Comparison of ENCODE assay signal across 10 cellular contexts in the genomic region with DNA sequence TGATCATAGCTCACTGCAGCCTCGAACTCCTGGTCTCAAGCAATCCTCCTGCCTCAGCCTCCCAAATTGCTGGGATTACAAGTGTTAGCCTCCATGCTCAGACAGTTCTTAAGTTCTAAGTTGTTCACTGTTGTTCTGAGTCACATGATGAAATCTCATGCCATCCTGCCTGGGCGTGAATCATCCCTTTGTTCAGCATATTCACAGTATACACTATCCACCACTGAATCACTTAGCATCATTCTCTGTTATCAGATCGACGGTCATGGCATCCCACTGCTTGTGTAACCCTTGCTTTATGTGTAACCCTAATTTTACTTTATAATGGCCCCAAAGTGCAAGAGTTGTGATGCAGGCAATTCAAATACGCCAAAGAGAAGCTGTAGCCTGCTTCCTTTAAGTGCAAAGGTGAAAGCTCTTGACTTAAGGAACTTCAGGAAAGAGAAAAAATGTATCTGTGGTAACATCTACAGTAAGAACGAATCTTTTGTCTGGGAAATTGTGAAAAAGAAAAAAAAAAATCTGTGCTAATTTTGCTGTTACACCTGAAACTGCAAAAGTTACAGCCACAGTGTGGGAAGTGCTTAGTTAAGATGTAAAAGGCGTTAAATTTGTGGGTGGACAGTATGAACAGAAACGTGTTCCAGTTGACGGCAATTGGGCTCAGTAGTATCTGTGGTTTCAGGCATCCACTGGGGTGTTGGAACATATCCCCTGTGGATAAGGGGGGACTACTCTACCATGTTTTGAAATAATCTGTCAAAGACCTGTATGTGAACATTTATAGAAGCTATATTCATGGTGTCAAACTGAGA.
DNase-seq lines count a peak whose midpoint lies in the region; ATAC-seq and TF ChIP-seq lines count a peak whose summit lies in the region.
"Had no signal": no experiment of that assay in that cellular context is flagged by ENCODE, and none has a peak within 500 bp of the region (broad histone marks: within the 10 kb centered on the region; RNA-seq: fewer than 3 reads in every experiment).

No MANE protein-coding gene starts in this region.

- no peak overlapping the region for H3K27ac Mint-ChIP-seq in GM23338

- H3K9me3 ChIP-seq in suprapubic skin = no peaks in the 10 kb centered on the region
- H3K9me3 ChIP-seq: left lung had no signal

- no peaks in the 10 kb centered on the region; the same call in 1 of the 3 replicates for H3K36me3 Mint-ChIP-seq in GM23338 (ENCODE audit: low read depth)

- peaks cover under 1% of the 10 kb centered on the region; the same call in 2 of the 3 replicates for H3K4me1 Mint-ChIP-seq in GM23338

- TF ChIP-seq EP300 in suprapubic skin (IDR thresholded peaks at IDR 0.05) = no peak

- H3F3A ChIP-seq in GM23338 (replicated peaks; ENCODE audit: low read depth) = no peaks in the 10 kb centered on the region

- H3K36me3 ChIP-seq in ACC112 (ENCODE audit: insufficient read depth, low read length) (peaks cover 4% of the 10 kb centered on the region; the same call in 1 of the 2 replicates), GM23338 (ENCODE audit: insufficient read depth) (no peaks in the 10 kb centered on the region), suprapubic skin (peaks cover 6% of the 10 kb centered on the region)

- H3K9me2 ChIP-seq in GM23338 (ENCODE audit: insufficient read depth) = no peaks in the 10 kb centered on the region

- no peaks in the 10 kb centered on the region for H3K27me3 Mint-ChIP-seq in GM23338 (ENCODE audit: insufficient read depth, low read depth, poor library complexity)

- no peak overlapping the region for H3K4me3 Mint-ChIP-seq in GM23338

- H3K4me1 ChIP-seq in ACC112 (ENCODE audit: control insufficient read depth, insufficient read depth, low read length, unreplicated experiment) (no peaks in the 10 kb centered on the region), GM23338 (ENCODE audit: insufficient read depth) (no peaks in the 10 kb centered on the region), suprapubic skin (no peaks in the 10 kb centered on the region)
- H3K4me1 ChIP-seq: left lung had no signal

- no peak overlapping the region for H3K4me3 ChIP-seq in ACC112 (ENCODE audit: low read depth, low read length)
- H3K4me3 ChIP-seq in GM23338 = no peak overlapping the region
- H3K4me3 ChIP-seq in fibroblast of villous mesenchyme (ENCODE audit: low read depth, low read length) = no peak overlapping the region
- H3K4me3 ChIP-seq in suprapubic skin = no peak overlapping the region
- H3K4me3 ChIP-seq: left lung had no signal

- H3K27ac ChIP-seq in ACC112 (ENCODE audit: low read depth, low read length) (peak overlapping the region; percentile 23), GM23338 (ENCODE audit: low read depth) (0 out of 2 replicates have a peak overlapping the region, but pooled peaks have one; percentile 9), suprapubic skin (no peak overlapping the region)
- H3K27ac ChIP-seq: left lung had no signal

- H4K20me1 ChIP-seq in GM23338 (replicated peaks; ENCODE audit: insufficient read depth) = no peaks in the 10 kb centered on the region

- H3K79me2 ChIP-seq in ACC112 (ENCODE audit: control insufficient read depth, insufficient read depth, low read length, unreplicated experiment) (no peaks in the 10 kb centered on the region), GM23338 (replicated peaks; ENCODE audit: insufficient read depth) (no peaks in the 10 kb centered on the region)

- no peaks in the 10 kb centered on the region for H3K9me3 Mint-ChIP-seq in GM23338

- TF ChIP-seq POLR2A in suprapubic skin (IDR thresholded peaks at IDR 0.05) = no peak

- H2AFZ ChIP-seq in ACC112 (ENCODE audit: low read length, unreplicated experiment) (no peak overlapping the region), GM23338 (no peak overlapping the region)

- no peak overlapping the region for H3K4me2 ChIP-seq in GM23338

- 77% methylated on average over 9 of the region's 9 CpGs for WGBS in suprapubic skin

- TF ChIP-seq CTCF in GM23338 (conservative IDR thresholded peaks at IDR 0.05; ENCODE audit: low read depth in 2 of 2) (no peak), fibroblast of villous mesenchyme (IDR thresholded peaks at IDR 0.05; ENCODE audit: insufficient read depth, low read depth, low read length) (no peak), suprapubic skin (IDR thresholded peaks at IDR 0.05) (no peak), omental fat pad (IDR thresholded peaks at IDR 0.05) (no peak)

- H3K27me3 ChIP-seq in ACC112 (ENCODE audit: insufficient read depth, low read length) (no peaks in the 10 kb centered on the region), GM23338 (ENCODE audit: insufficient read depth) (no peaks in the 10 kb centered on the region), suprapubic skin (no peaks in the 10 kb centered on the region)
- H3K27me3 ChIP-seq: left lung had no signal

- no peak for DNase-seq in GM23338 (ENCODE audit: low spot score)
- peak; percentile 54 for DNase-seq in SW480 (ENCODE audit: low spot score)
- peak; percentile 48 for DNase-seq in fibroblast of villous mesenchyme (ENCODE audit: low read depth)
- no peak for DNase-seq in suprapubic skin (ENCODE audit: low spot score in 2 of 2)
- DNase-seq in COLO668 (lab: John Stamatoyannopoulos, UW; ENCODE audit: unreplicated experiment) = no peak
- no peak for DNase-seq in omental fat pad (ENCODE audit: low spot score)
- DNase-seq in GDM1 (lab: John Stamatoyannopoulos, UW) = no peak
- DNase-seq: left lung, NCI-H187 treated with DMSO at 0.1 percent for 48 hours had no signal

- ATAC-seq in GM23338 = no peak
- ATAC-seq in omental fat pad (ENCODE audit: low FRiP score) = no peak
- ATAC-seq: left lung had no signal

TF ChIP-seq in GM23338, 12 proteins besides CTCF, POLR2A, EP300 and RAD21 (continues in another document):
- TF ChIP-seq NANOG (IDR thresholded peaks at IDR 0.05; ENCODE audit: borderline replicate concordance) (no peak), CREB1 (CRISPR knock-in tag; IDR thresholded peaks at IDR 0.05; ENCODE audit: low read depth) (no peak), ZNF331 (CRISPR knock-in tag; IDR thresholded peaks at IDR 0.05; ENCODE audit: low read depth) (no peak), EZH2 (IDR thresholded peaks at IDR 0.05; ENCODE audit: low read depth, unreplicated experiment) (no peak), JUNB (IDR thresholded peaks at IDR 0.05; ENCODE audit: unreplicated experiment) (no peak), STAT1 (IDR thresholded peaks at IDR 0.05; ENCODE audit: unreplicated experiment) (no peak), EZH2phosphoT487 (IDR thresholded peaks at IDR 0.05; ENCODE audit: unreplicated experiment) (no peak)
- TF ChIP-seq, protein P1, sequence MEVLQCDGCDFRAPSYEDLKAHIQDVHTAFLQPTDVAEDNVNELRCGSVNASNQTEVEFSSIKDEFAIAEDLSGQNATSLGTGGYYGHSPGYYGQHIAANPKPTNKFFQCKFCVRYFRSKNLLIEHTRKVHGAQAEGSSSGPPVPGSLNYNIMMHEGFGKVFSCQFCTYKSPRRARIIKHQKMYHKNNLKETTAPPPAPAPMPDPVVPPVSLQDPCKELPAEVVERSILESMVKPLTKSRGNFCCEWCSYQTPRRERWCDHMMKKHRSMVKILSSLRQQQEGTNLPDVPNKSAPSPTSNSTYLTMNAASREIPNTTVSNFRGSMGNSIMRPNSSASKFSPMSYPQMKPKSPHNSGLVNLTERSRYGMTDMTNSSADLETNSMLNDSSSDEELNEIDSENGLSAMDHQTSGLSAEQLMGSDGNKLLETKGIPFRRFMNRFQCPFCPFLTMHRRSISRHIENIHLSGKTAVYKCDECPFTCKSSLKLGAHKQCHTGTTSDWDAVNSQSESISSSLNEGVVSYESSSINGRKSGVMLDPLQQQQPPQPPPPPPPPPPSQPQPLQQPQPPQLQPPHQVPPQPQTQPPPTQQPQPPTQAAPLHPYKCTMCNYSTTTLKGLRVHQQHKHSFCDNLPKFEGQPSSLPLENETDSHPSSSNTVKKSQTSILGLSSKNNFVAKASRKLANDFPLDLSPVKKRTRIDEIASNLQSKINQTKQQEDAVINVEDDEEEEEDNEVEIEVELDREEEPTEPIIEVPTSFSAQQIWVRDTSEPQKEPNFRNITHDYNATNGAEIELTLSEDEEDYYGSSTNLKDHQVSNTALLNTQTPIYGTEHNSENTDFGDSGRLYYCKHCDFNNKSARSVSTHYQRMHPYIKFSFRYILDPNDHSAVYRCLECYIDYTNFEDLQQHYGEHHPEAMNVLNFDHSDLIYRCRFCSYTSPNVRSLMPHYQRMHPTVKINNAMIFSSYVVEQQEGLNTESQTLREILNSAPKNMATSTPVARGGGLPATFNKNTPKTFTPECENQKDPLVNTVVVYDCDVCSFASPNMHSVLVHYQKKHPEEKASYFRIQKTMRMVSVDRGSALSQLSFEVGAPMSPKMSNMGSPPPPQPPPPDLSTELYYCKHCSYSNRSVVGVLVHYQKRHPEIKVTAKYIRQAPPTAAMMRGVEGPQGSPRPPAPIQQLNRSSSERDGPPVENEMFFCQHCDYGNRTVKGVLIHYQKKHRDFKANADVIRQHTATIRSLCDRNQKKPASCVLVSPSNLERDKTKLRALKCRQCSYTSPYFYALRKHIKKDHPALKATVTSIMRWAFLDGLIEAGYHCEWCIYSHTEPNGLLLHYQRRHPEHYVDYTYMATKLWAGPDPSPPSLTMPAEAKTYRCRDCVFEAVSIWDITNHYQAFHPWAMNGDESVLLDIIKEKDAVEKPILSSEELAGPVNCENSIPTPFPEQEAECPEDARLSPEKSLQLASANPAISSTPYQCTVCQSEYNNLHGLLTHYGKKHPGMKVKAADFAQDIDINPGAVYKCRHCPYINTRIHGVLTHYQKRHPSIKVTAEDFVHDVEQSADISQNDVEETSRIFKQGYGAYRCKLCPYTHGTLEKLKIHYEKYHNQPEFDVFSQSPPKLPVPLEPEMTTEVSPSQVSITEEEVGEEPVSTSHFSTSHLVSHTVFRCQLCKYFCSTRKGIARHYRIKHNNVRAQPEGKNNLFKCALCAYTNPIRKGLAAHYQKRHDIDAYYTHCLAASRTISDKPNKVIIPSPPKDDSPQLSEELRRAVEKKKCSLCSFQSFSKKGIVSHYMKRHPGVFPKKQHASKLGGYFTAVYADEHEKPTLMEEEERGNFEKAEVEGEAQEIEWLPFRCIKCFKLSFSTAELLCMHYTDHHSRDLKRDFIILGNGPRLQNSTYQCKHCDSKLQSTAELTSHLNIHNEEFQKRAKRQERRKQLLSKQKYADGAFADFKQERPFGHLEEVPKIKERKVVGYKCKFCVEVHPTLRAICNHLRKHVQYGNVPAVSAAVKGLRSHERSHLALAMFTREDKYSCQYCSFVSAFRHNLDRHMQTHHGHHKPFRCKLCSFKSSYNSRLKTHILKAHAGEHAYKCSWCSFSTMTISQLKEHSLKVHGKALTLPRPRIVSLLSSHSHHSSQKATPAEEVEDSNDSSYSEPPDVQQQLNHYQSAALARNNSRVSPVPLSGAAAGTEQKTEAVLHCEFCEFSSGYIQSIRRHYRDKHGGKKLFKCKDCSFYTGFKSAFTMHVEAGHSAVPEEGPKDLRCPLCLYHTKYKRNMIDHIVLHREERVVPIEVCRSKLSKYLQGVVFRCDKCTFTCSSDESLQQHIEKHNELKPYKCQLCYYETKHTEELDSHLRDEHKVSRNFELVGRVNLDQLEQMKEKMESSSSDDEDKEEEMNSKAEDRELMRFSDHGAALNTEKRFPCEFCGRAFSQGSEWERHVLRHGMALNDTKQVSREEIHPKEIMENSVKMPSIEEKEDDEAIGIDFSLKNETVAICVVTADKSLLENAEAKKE (CRISPR knock-in tag; IDR thresholded peaks at IDR 0.05) = no peak

Comparison
In these comparisons a context has a peak if more than half of its experiments do, and no peak if none do; other contexts are left out.
1. DNase-seq: peak in SW480 (single experiment) and fibroblast of villous mesenchyme (single experiment); none in GM23338 (single experiment), suprapubic skin (0 of 2), COLO668 (single experiment), omental fat pad (single experiment) and GDM1 (single experiment).